1 cellular context compared by ENCODE assay signal in the genomic region with DNA sequence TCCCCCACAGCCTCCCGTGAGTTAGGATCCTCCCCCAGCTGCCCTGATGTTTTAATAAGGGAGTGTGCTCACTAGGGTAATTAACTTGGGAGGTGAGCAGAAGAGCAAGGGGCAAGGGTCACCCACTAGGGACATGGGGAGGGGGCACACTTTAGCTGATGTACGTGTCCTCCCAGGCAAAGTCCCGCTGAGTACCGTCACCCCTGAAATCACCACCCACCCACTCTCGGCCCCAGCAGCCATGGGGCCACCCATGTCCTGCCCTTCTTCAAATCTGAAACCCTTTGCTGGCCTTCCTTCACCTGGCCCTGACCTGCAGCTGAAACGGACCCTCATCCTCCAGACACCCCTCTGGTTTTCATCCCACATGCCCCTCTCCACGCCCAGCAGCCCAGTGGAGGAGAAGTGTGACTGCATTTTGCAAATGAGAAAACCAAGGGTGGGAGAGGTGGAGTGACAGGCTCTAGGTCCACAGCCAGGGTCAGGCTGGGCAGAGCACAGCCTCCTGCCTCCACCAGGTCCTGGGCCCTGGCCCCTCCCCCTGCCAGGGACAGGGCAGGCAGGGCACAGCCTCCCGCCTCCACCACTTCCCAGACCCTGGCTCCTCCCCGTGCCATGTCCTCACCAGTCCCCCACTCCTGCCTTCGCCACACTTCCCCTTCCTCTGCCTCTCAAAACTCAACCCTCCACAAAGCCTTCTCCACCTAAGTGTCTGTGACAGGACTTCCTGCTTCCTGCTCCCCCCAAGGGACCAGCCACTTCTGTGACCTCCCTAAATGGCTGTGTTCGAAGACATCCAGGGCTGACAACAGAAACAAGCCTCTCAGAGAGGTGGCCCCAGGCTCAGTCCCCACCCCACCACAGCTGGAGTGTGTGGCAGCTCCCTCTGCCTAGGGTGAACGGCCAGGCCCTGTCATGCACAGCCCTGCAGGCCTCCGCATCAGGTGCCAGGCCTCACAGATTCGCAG.
TF ChIP-seq lines count a peak whose summit lies in the region.

No MANE protein-coding gene starts in this region.

TF ChIP-seq in GM12878, 131 proteins besides CTCF, POLR2A, EP300 and RAD21 (continued from another document):
- TF ChIP-seq, protein P1, sequence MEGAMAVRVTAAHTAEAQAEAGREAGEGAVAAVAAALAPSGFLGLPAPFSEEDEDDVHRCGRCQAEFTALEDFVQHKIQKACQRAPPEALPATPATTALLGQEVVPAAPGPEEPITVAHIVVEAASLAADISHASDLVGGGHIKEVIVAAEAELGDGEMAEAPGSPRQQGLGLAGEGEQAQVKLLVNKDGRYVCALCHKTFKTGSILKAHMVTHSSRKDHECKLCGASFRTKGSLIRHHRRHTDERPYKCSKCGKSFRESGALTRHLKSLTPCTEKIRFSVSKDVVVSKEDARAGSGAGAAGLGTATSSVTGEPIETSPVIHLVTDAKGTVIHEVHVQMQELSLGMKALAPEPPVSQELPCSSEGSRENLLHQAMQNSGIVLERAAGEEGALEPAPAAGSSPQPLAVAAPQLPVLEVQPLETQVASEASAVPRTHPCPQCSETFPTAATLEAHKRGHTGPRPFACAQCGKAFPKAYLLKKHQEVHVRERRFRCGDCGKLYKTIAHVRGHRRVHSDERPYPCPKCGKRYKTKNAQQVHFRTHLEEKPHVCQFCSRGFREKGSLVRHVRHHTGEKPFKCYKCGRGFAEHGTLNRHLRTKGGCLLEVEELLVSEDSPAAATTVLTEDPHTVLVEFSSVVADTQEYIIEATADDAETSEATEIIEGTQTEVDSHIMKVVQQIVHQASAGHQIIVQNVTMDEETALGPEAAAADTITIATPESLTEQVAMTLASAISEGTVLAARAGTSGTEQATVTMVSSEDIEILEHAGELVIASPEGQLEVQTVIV (IDR thresholded peaks at IDR 0.05; ENCODE audit: borderline replicate concordance, partially characterized antibody), result no peak
- TF ChIP-seq CREM (IDR thresholded peaks at IDR 0.05; ENCODE audit: low read depth), result no peak
- no peak for TF ChIP-seq CBFB (IDR thresholded peaks at IDR 0.05; ENCODE audit: low read depth)
- peak; percentile 66; the same call in 1 of the 2 replicates for TF ChIP-seq SPI1 (IDR thresholded peaks at IDR 0.05; ENCODE audit: borderline replicate concordance, insufficient read depth, low read depth, low read length)
- no peak for TF ChIP-seq ZNF384 (IDR thresholded peaks at IDR 0.05; ENCODE audit: borderline replicate concordance, low read depth, low read length)
- no peak for TF ChIP-seq CHD2 (IDR thresholded peaks at IDR 0.05; ENCODE audit: borderline replicate concordance, low read depth, low read length)
- TF ChIP-seq ZNF622 (IDR thresholded peaks at IDR 0.05), result no peak
- no peak for TF ChIP-seq NFIC (IDR thresholded peaks at IDR 0.05; ENCODE audit: low read depth, low read length)
- no peak for TF ChIP-seq KDM1A (IDR thresholded peaks at IDR 0.05; ENCODE audit: borderline replicate concordance)
- no peak for TF ChIP-seq IRF4 (IDR thresholded peaks at IDR 0.05; ENCODE audit: low read depth, low read length)
- no peak for TF ChIP-seq SUPT20H (IDR thresholded peaks at IDR 0.05; ENCODE audit: borderline replicate concordance, control insufficient read depth, low read depth, low read length)
- no peak for TF ChIP-seq SREBF2 (IDR thresholded peaks at IDR 0.05; ENCODE audit: low read length)
- no peak for TF ChIP-seq ATF7 (IDR thresholded peaks at IDR 0.05; ENCODE audit: low read depth)
- no peak for TF ChIP-seq CHD4 (IDR thresholded peaks at IDR 0.05)
- no peak for TF ChIP-seq ZNF217 (IDR thresholded peaks at IDR 0.05)
- no peak for TF ChIP-seq SUZ12 (IDR thresholded peaks at IDR 0.05; ENCODE audit: unreplicated experiment)
- TF ChIP-seq HDAC2 (IDR thresholded peaks at IDR 0.05), result no peak
- no peak for TF ChIP-seq MTA3 (IDR thresholded peaks at IDR 0.05; ENCODE audit: borderline replicate concordance, low read length)
- TF ChIP-seq RBBP5 (conservative IDR thresholded peaks at IDR 0.05), result no peak
- TF ChIP-seq IKZF2 (IDR thresholded peaks at IDR 0.05), result peak; percentile 24 to 47; a peak in 3 of 4 replicates
- TF ChIP-seq, protein P2, sequence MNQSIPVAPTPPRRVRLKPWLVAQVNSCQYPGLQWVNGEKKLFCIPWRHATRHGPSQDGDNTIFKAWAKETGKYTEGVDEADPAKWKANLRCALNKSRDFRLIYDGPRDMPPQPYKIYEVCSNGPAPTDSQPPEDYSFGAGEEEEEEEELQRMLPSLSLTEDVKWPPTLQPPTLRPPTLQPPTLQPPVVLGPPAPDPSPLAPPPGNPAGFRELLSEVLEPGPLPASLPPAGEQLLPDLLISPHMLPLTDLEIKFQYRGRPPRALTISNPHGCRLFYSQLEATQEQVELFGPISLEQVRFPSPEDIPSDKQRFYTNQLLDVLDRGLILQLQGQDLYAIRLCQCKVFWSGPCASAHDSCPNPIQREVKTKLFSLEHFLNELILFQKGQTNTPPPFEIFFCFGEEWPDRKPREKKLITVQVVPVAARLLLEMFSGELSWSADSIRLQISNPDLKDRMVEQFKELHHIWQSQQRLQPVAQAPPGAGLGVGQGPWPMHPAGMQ (IDR thresholded peaks at IDR 0.05; ENCODE audit: borderline replicate concordance), result no peak
- no peak for TF ChIP-seq ZZZ3 (IDR thresholded peaks at IDR 0.05; ENCODE audit: control insufficient read depth, insufficient read length, low read depth)
- no peak for TF ChIP-seq ZNF592 (IDR thresholded peaks at IDR 0.05)
- TF ChIP-seq EZH2 (IDR thresholded peaks at IDR 0.05; ENCODE audit: borderline replicate concordance, control insufficient read depth, low read depth, low read length), result no peak
- TF ChIP-seq IKZF1 (conservative IDR thresholded peaks at IDR 0.05), result peak; percentile 63
- no peak for TF ChIP-seq MYB (IDR thresholded peaks at IDR 0.05; ENCODE audit: borderline replicate concordance, low read depth, low read length)
- peak; percentile 40; the same call in 1 of the 2 replicates for TF ChIP-seq MTA2 (IDR thresholded peaks at IDR 0.05; ENCODE audit: low read depth)
- TF ChIP-seq NFYA (IDR thresholded peaks at IDR 0.05; ENCODE audit: borderline replicate concordance, low read depth, low read length), result no peak
- TF ChIP-seq ZNF687 (IDR thresholded peaks at IDR 0.05), result peak; percentile 46; the same call in 1 of the 2 replicates
- no peak for TF ChIP-seq NR2F1 (conservative IDR thresholded peaks at IDR 0.05)
- TF ChIP-seq REST (IDR thresholded peaks at IDR 0.05; ENCODE audit: low read depth, low read length), result no peak
- TF ChIP-seq CEBPB (IDR thresholded peaks at IDR 0.05; ENCODE audit: borderline replicate concordance in 1 of 2, low read depth in 2 of 2, low read length in 2 of 2), result no peak
- no peak for TF ChIP-seq STAT1 (conservative IDR thresholded peaks at IDR 0.05)
- no peak for TF ChIP-seq ZNF24 (IDR thresholded peaks at IDR 0.05)
- TF ChIP-seq RFX5 (IDR thresholded peaks at IDR 0.05; ENCODE audit: low read depth, low read length), result no peak
- TF ChIP-seq, protein P3, sequence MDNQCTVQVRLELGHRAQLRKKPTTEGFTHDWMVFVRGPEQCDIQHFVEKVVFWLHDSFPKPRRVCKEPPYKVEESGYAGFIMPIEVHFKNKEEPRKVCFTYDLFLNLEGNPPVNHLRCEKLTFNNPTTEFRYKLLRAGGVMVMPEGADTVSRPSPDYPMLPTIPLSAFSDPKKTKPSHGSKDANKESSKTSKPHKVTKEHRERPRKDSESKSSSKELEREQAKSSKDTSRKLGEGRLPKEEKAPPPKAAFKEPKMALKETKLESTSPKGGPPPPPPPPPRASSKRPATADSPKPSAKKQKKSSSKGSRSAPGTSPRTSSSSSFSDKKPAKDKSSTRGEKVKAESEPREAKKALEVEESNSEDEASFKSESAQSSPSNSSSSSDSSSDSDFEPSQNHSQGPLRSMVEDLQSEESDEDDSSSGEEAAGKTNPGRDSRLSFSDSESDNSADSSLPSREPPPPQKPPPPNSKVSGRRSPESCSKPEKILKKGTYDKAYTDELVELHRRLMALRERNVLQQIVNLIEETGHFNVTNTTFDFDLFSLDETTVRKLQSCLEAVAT (IDR thresholded peaks at IDR 0.05), result no peak
- TF ChIP-seq ASH2L (IDR thresholded peaks at IDR 0.05; ENCODE audit: borderline replicate concordance, low read depth), result no peak
- TF ChIP-seq BCL11A (IDR thresholded peaks at IDR 0.05; ENCODE audit: low read depth, low read length), result no peak
- TF ChIP-seq ETV6 (conservative IDR thresholded peaks at IDR 0.05 in 1 of 2, IDR thresholded peaks at IDR 0.05 in 1 of 2; ENCODE audit: borderline replicate concordance in 1 of 2, low read depth in 1 of 2), result peak in 1 of 2 experiments; percentile 86; a peak in 2 of 4 replicates
- 0 out of 2 replicates have a peak, but pooled peaks have one; percentile 31 for TF ChIP-seq POLR2AphosphoS5 (IDR thresholded peaks at IDR 0.05; ENCODE audit: low read length)
- TF ChIP-seq GABPA (IDR thresholded peaks at IDR 0.05; ENCODE audit: low read depth), result 0 out of 2 replicates have a peak, but pooled peaks have one; percentile 15
